11 cellular contexts compared by ENCODE assay signal in the genomic region with DNA sequence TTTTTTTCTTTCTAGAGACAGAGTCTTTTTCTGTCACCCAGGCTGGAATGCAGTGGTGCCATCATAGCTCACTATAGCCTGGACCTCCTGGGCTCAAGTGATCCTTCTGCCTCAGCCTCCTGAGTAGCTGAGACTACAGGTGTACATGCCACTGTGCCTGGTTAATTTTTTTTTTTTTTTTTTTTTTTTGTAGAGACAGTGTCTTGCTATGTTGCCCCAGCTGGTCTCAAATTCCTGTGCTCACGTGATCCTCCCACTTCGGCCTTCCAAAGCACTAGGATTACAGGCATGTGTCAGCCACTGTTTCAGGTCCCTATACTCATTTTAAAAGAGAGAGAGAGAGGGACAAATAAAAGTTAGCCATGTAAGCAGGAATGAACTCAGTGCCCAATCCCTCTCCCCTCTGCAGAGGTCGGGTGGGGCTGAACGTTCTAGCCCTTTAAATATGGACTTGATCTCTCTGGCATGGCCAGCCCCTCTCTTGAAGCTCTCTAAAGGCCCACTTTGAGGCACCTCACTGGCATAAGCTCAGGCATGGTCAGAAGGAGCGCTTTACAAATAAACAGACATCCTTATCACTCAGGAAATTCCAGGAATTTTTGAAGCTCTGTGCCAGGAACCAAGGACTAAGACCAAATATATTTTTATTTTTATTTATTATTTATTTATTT. TPM values are rescaled to one million over a fixed set of nuclear protein-coding genes. Genes with fewer than 3 reads are reported as not detected.
DNase-seq lines count a peak whose midpoint lies in the region; ATAC-seq and TF ChIP-seq lines count a peak whose summit lies in the region.
"Had no signal": no experiment of that assay in that cellular context is flagged by ENCODE, and none has a peak within 500 bp of the region (broad histone marks: within the 10 kb centered on the region; RNA-seq: fewer than 3 reads in every experiment).

No MANE protein-coding gene starts in this region.

- peaks cover 2% of the 10 kb centered on the region for H3K23me2 ChIP-seq in H9 (ENCODE audit: insufficient read length, low read depth, low read length, poor library complexity, severe bottlenecking)

- no peak overlapping the region for H2BK120ac ChIP-seq in H9 (ENCODE audit: low read depth, low read length, poor library complexity, severe bottlenecking)

- no peaks in the 10 kb centered on the region for H3K27me3 ChIP-seq in H9 (ENCODE audit: insufficient read depth, low read length)
- H3K27me3 ChIP-seq: esophagus squamous epithelium had no signal

- H3K56ac ChIP-seq in H9 (ENCODE audit: insufficient read length, low read depth, low read length), result no peak overlapping the region

- H3K4me3 Mint-ChIP-seq in H9, result no peak overlapping the region
- no peak overlapping the region for H3K4me3 Mint-ChIP-seq in activated CD4-positive, alpha-beta memory T cell treated with anti-CD3 and anti-CD28 coated beads, Interleukin-2, amount 10 ng/mL, durations not matched to agents 7 days and 5 days

- H3K9me3 ChIP-seq in H9 (ENCODE audit: control insufficient read depth, low read depth, low read length), result no peaks in the 10 kb centered on the region
- H3K9me3 ChIP-seq in mucosa of descending colon, result no peaks in the 10 kb centered on the region
- H3K9me3 ChIP-seq: esophagus squamous epithelium had no signal

- no peak overlapping the region for H3K14ac ChIP-seq in H9 (ENCODE audit: insufficient read depth, low read length)

- H3T11ph ChIP-seq in H9 (ENCODE audit: low read length), result no peak overlapping the region

- POLR2A ChIA-PET in activated CD4-positive, alpha-beta memory T cell treated with anti-CD3 and anti-CD28 coated beads, Interleukin-2, amount 10 ng/mL, durations not matched to agents 7 days and 5 days (lab: Charles Lee), result interaction anchor here (1.0 to 3.7 kb wide), 7 partner anchors 8 to 139 kb away, joined by 3 to 29 read pairs (median 4); a partner anchor contains a TSS

- no peaks in the 10 kb centered on the region for H3K79me1 ChIP-seq in H9 (ENCODE audit: insufficient read depth, low read depth, low read length, poor library complexity, severe bottlenecking)

- no peak overlapping the region for H3K23ac ChIP-seq in H9 (ENCODE audit: insufficient read length, low read depth, low read length)

- no CpG with 5 or more reads among the region's 5 CpGs for WGBS in H9 (ENCODE audit: extremely low coverage, insufficient read length, low lambda C conversion rate)

- H3K4me3 ChIP-seq in mucosa of descending colon, result no peak overlapping the region
- H3K4me3 ChIP-seq: esophagus squamous epithelium had no signal

- no peaks in the 10 kb centered on the region for H3K36me3 ChIP-seq in mucosa of descending colon (ENCODE audit: low read depth)
- H3K36me3 ChIP-seq: esophagus squamous epithelium had no signal

- ATAC-seq in GM18870 (IDR thresholded peaks at IDR 0.05; ENCODE audit: unreplicated experiment), result no peak
- ATAC-seq in mucosa of descending colon, result no peak

- no peak overlapping the region for H3K4me2 ChIP-seq in H9 (ENCODE audit: insufficient read depth, insufficient read length, low read length)

- no peaks in the 10 kb centered on the region for H3K36me3 Mint-ChIP-seq in H9 (ENCODE audit: insufficient read depth in 1 of 3, low read depth in 3 of 3)
- H3K36me3 Mint-ChIP-seq in activated CD4-positive, alpha-beta memory T cell treated with anti-CD3 and anti-CD28 coated beads, Interleukin-2, amount 10 ng/mL, durations not matched to agents 7 days and 5 days (ENCODE audit: low read depth), result peaks cover 23% of the 10 kb centered on the region

- H4K8ac ChIP-seq in H9 (replicated peaks; ENCODE audit: insufficient read length, low read depth, low read length), result no peak overlapping the region

- H2BK12ac ChIP-seq in H9 (ENCODE audit: insufficient read length, low read depth, low read length), result no peak overlapping the region

- H2AFZ ChIP-seq in H9 (ENCODE audit: low read length), result no peak overlapping the region

- H4K20me1 ChIP-seq in H9 (ENCODE audit: control insufficient read depth, insufficient read depth, insufficient read length), result no peaks in the 10 kb centered on the region

- no peak overlapping the region for H4K5ac ChIP-seq in H9 (ENCODE audit: insufficient read length, low read depth, low read length)

- H3K4me1 ChIP-seq in H9 (ENCODE audit: insufficient read depth, low read length) (peaks cover 27% of the 10 kb centered on the region; the same call in 1 of the 2 replicates), mucosa of descending colon (ENCODE audit: low read depth) (peaks cover 9% of the 10 kb centered on the region)

- intact Hi-C loops in mucosa of descending colon (cut with DNase I, micrococcal nuclease), result loop anchor here in 1 of 2 donors (5.0 kb wide), 1 partner anchor 82 kb away; no protein-coding TSS in a partner anchor

- peaks cover 47 to 53% of the 10 kb centered on the region in 2 experiments for H3K4me1 Mint-ChIP-seq in H9
- H3K4me1 Mint-ChIP-seq in activated CD4-positive, alpha-beta memory T cell treated with anti-CD3 and anti-CD28 coated beads, Interleukin-2, amount 10 ng/mL, durations not matched to agents 7 days and 5 days, result peaks cover 65% of the 10 kb centered on the region

- H3K27me3 Mint-ChIP-seq in H9 (ENCODE audit: low read depth), result no peaks in the 10 kb centered on the region
- H3K27me3 Mint-ChIP-seq in activated CD4-positive, alpha-beta memory T cell treated with anti-CD3 and anti-CD28 coated beads, Interleukin-2, amount 10 ng/mL, durations not matched to agents 7 days and 5 days, result no peaks in the 10 kb centered on the region

- H2BK15ac ChIP-seq in H9 (ENCODE audit: low read depth, low read length), result no peak overlapping the region

- no peaks in the 10 kb centered on the region for H3K79me2 ChIP-seq in H9 (ENCODE audit: insufficient read depth, low read length)

- DNase-seq in A172 (ENCODE audit: low spot score) (peak; percentile 81), H9 (no peak), kidney tubule cell (ENCODE audit: low spot score) (peak; percentile 43), NCI-H146 treated with DMSO at 0.1 percent for 48 hours (lab: John Stamatoyannopoulos, UW; ENCODE audit: unreplicated experiment) (no peak), NCI-H1694 (lab: John Stamatoyannopoulos, UW) (no peak), mucosa of descending colon (no peak)
- DNase-seq in activated CD4-positive, alpha-beta memory T cell treated with anti-CD3 and anti-CD28 coated beads, Interleukin-2, amount 10 ng/mL, durations not matched to agents 7 days and 5 days, result no peak
- DNase-seq: C1 segment of cervical spinal cord, esophagus squamous epithelium, NCI-H510A treated with DMSO at 0.1 percent for 48 hours had no signal

- H3K18ac ChIP-seq in H9 (ENCODE audit: insufficient read length, low read depth, low read length), result no peak overlapping the region

- TF ChIP-seq CTCF in H9 (conservative IDR thresholded peaks at IDR 0.05) (no peak), mucosa of descending colon (IDR thresholded peaks at IDR 0.05) (no peak)

- no peak overlapping the region for H3K27ac ChIP-seq in H9 (ENCODE audit: insufficient read length, low read depth, low read length)
- H3K27ac ChIP-seq: esophagus squamous epithelium had no signal

- H3K9ac ChIP-seq in H9 (ENCODE audit: extremely low read depth, insufficient read length, low read length), result no peak overlapping the region

- H4K91ac ChIP-seq in H9 (ENCODE audit: insufficient read length, low read depth, low read length), result no peak overlapping the region

- H3K4ac ChIP-seq in H9 (ENCODE audit: low read depth, low read length), result no peak overlapping the region

- H2AK5ac ChIP-seq in H9 (ENCODE audit: insufficient read length, low read length), result no peak overlapping the region

- H2BK5ac ChIP-seq in H9 (ENCODE audit: insufficient read length, low read length), result no peak overlapping the region

- peak overlapping the region; percentile 60 to 79 (median 74); a peak in 4 of 7 replicates for H3K27ac Mint-ChIP-seq in H9
- H3K27ac Mint-ChIP-seq in activated CD4-positive, alpha-beta memory T cell treated with anti-CD3 and anti-CD28 coated beads, Interleukin-2, amount 10 ng/mL, durations not matched to agents 7 days and 5 days, result peak overlapping the region; percentile 22

- H3K9me3 Mint-ChIP-seq in H9, result no peaks in the 10 kb centered on the region
- H3K9me3 Mint-ChIP-seq in activated CD4-positive, alpha-beta memory T cell treated with anti-CD3 and anti-CD28 coated beads, Interleukin-2, amount 10 ng/mL, durations not matched to agents 7 days and 5 days, result peaks cover 4% of the 10 kb centered on the region

- CTCF ChIA-PET in activated CD4-positive, alpha-beta memory T cell treated with anti-CD3 and anti-CD28 coated beads, Interleukin-2, amount 10 ng/mL, durations not matched to agents 7 days and 5 days (lab: Charles Lee), result interaction anchor here (0.7 to 2.3 kb wide), 5 partner anchors 9 to 147 kb away, joined by 3 to 9 read pairs (median 4); a partner anchor contains a TSS

- H2BK20ac ChIP-seq in H9 (ENCODE audit: low read depth, low read length, poor library complexity, severe bottlenecking), result no peak overlapping the region

RNA-seq across cellular contexts. Expression of a gene that starts 9.0 kb away (rescaled TPM):
- 12.9 and 15.0 TPM in 2 replicates for total RNA-seq in A172 (2014; rRNA removed; shearing (Covaris generic))
- total RNA-seq in H9 (2021) (18.4 and 20.5 TPM in 2 replicates), mucosa of descending colon (100 to 1,000 TPM in 2 of 3 donors, 10 to 100 TPM in 1; 66.7 to 187 (median 132) TPM)
- 10 to 100 TPM; 85.0 to 86.5 TPM for total RNA-seq in activated CD4-positive, alpha-beta memory T cell treated with anti-CD3 and anti-CD28 coated beads, Interleukin-2, amount 10 ng/mL, durations not matched to agents 7 days and 5 days

RNA-seq across cellular contexts. Expression of a gene that starts 52.5 kb away (rescaled TPM):
- not detected in 2 replicates for total RNA-seq in A172 (2014; rRNA removed; shearing (Covaris generic))
- 382 and 390 TPM in 2 replicates for total RNA-seq in H9 (2021)
- 10 to 100 TPM; 50.0 to 51.3 TPM for total RNA-seq in activated CD4-positive, alpha-beta memory T cell treated with anti-CD3 and anti-CD28 coated beads, Interleukin-2, amount 10 ng/mL, durations not matched to agents 7 days and 5 days
- 1 to 10 TPM; 3.7 to 6.4 (median 4.2) TPM for total RNA-seq in mucosa of descending colon

Comparison
In these comparisons a context has a peak if more than half of its experiments do, and no peak if none do; other contexts are left out.
1. DNase-seq: peak in A172 (single experiment) and kidney tubule cell (single experiment); none in H9 (single experiment), activated CD4-positive, alpha-beta memory T cell treated with anti-CD3 and anti-CD28 coated beads, Interleukin-2, amount 10 ng/mL, durations not matched to agents 7 days and 5 days (single experiment), NCI-H146 treated with DMSO at 0.1 percent for 48 hours (single experiment), NCI-H1694 (single experiment) and mucosa of descending colon (0 of 3).
2. RNA of a gene that starts 52.5 kb away (total RNA-seq): 382 to 390 TPM in H9 and 50.0 to 51.3 TPM in activated CD4-positive, alpha-beta memory T cell treated with anti-CD3 and anti-CD28 coated beads, Interleukin-2, amount 10 ng/mL, durations not matched to agents 7 days and 5 days; 3.7 to 6.4 TPM in mucosa of descending colon and not detected in A172; every median in the first group is over 4 times any median in the second.